8 cellular contexts compared by ENCODE assay signal in genomic region chr1:155173478-155174333, GRCh38. TPM values are rescaled to one million over a fixed set of nuclear protein-coding genes. Genes with fewer than 3 reads are reported as not detected.
DNase-seq lines count a peak whose midpoint lies in the region; ATAC-seq, FAIRE-seq and TF ChIP-seq lines count a peak whose summit lies in the region.

Gene TRIM46, plus strand, starts transcription at chr1:155173849. Its CDS starts 118 bp downstream, at chr1:155173967.

- CTCF ChIA-PET in MCF 10A (lab: Yijun Ruan, JAX), result interaction anchor here (0.6 to 14.5 kb wide), 52 partner anchors 9 to 586 kb away, joined by 3 to 380 read pairs (median 6); partner anchors contain the start of genes EFNA3, FLAD1, MTX1 and SLC50A1

- intact Hi-C loops in MCF 10A (cut with micrococcal nuclease), result loop anchor here (1.0 to 5.0 kb wide), 2 partner anchors 54 to 201 kb away; partner anchors contain the start of genes CKS1B and SHC1

- H3K4me1 Mint-ChIP-seq in MCF 10A (ENCODE audit: insufficient read depth, unreplicated experiment), result peaks cover 45% of the 10 kb centered on the region

- H3K4me3 Mint-ChIP-seq in MCF 10A (ENCODE audit: unreplicated experiment), result peak within 1 kb of the TSS; percentile 87

- H3K27ac Mint-ChIP-seq in MCF 10A (ENCODE audit: low read depth, unreplicated experiment), result peak within 1 kb of the TSS; percentile 95

- BruUV-seq in MCF 10A (replicated peaks; lab: Mats Ljungman, UMichigan), result no TSS peak

- POLR2A ChIA-PET in MCF 10A (lab: Yijun Ruan, JAX), result interaction anchor here (0.7 to 15.7 kb wide), 35 partner anchors 9 to 745 kb away, joined by 3 to 215 read pairs (median 7); partner anchors contain the start of genes DPM3, EFNA1, EFNA3 and MTX1

- peaks cover 39% of the 10 kb centered on the region for H3K36me3 Mint-ChIP-seq in MCF 10A (ENCODE audit: insufficient read depth, unreplicated experiment)

- TF ChIP-seq CTCF in MCF 10A (IDR thresholded peaks at IDR 0.05; ENCODE audit: unreplicated experiment), result no peak

- DNase-seq in NCI-H1092 treated with DMSO at 0.1 percent for 48 hours (lab: John Stamatoyannopoulos, UW), result peak; percentile 77
- DNase-seq in T-helper 9 cell, result peak; percentile 50
- DNase-seq in MCF 10A (ENCODE audit: unreplicated experiment), result no peak
- peak; percentile 49 for DNase-seq in iris pigment epithelial cell (ENCODE audit: low read depth)
- peak; percentile 72 for DNase-seq in stimulated activated CD4-positive, alpha-beta T cell treated with anti-CD3 and anti-CD28 coated beads, Interleukin-12 subunit alpha, Interleukin-12 subunit beta, amount 100 ng/mL, for 4 hours

- ATAC-seq in GM18519 (IDR thresholded peaks at IDR 0.05; ENCODE audit: low FRiP score, unreplicated experiment), result no peak
- ATAC-seq in HG03280 (IDR thresholded peaks at IDR 0.05; ENCODE audit: unreplicated experiment), result no peak

- no peaks in the 10 kb centered on the region for H3K27me3 Mint-ChIP-seq in MCF 10A (ENCODE audit: insufficient read depth, unreplicated experiment)

- peak; percentile 73 for FAIRE-seq in G401.6 (lab: Jason Lieb, UNC)

- H3K9me3 Mint-ChIP-seq in MCF 10A (ENCODE audit: unreplicated experiment), result no peaks in the 10 kb centered on the region

RNA-seq across cellular contexts. Expression of gene TRIM46, which starts in this region (rescaled TPM):
- total RNA-seq in MCF 10A (2022), result 0.21 and 0.32 TPM in 2 replicates
